1 cellular context compared by ENCODE assay signal in genomic region chr12:21527451-21528180, GRCh38.
TF ChIP-seq lines count a peak whose summit lies in the region.

No MANE protein-coding gene starts in this region.

TF ChIP-seq in HepG2, 621 proteins besides CTCF, POLR2A, EP300 and RAD21 (continues in another document):
- TF ChIP-seq IRF9 (CRISPR knock-in tag; IDR thresholded peaks at IDR 0.05; ENCODE audit: borderline replicate concordance) = no peak
- no peak for TF ChIP-seq TERF1 (CRISPR knock-in tag; IDR thresholded peaks at IDR 0.05)
- TF ChIP-seq SATB2 (CRISPR knock-in tag; IDR thresholded peaks at IDR 0.05) = no peak
- TF ChIP-seq ZNF800 (CRISPR knock-in tag; IDR thresholded peaks at IDR 0.05) = peak; percentile 100
- 0 out of 2 replicates have a peak, but pooled peaks have one; percentile 17 for TF ChIP-seq YEATS4 (CRISPR knock-in tag; IDR thresholded peaks at IDR 0.05; ENCODE audit: borderline replicate concordance)
- TF ChIP-seq PHF8 (CRISPR knock-in tag; IDR thresholded peaks at IDR 0.05) = 0 out of 2 replicates have a peak, but pooled peaks have one; percentile 21
- TF ChIP-seq CCAR2 (optimal IDR thresholded peaks at IDR 0.05; ENCODE audit: low read depth, low read length) = no peak
- TF ChIP-seq NFKB2 (CRISPR knock-in tag; IDR thresholded peaks at IDR 0.05; ENCODE audit: borderline replicate concordance) = peak; percentile 53; the same call in 1 of the 2 replicates
- peak; percentile 45; the same call in 1 of the 2 replicates for TF ChIP-seq ZNF225 (CRISPR knock-in tag; IDR thresholded peaks at IDR 0.05)
- no peak for TF ChIP-seq BATF2 (CRISPR knock-in tag; IDR thresholded peaks at IDR 0.05)
- TF ChIP-seq ZNF138 (CRISPR knock-in tag; IDR thresholded peaks at IDR 0.05; ENCODE audit: low read depth) = no peak
- TF ChIP-seq MIER2 (CRISPR knock-in tag; IDR thresholded peaks at IDR 0.05) = no peak
- 0 out of 2 replicates have a peak, but pooled peaks have one; percentile 24 for TF ChIP-seq MTA1 (CRISPR knock-in tag; IDR thresholded peaks at IDR 0.05; ENCODE audit: borderline replicate concordance)
- 0 out of 2 replicates have a peak, but pooled peaks have one; percentile 21 for TF ChIP-seq HIC2 (CRISPR knock-in tag; IDR thresholded peaks at IDR 0.05; ENCODE audit: low read depth)
- peak; percentile 80 for TF ChIP-seq MYPOP (CRISPR knock-in tag; IDR thresholded peaks at IDR 0.05)
- TF ChIP-seq GTF2F1 (IDR thresholded peaks at IDR 0.05; ENCODE audit: low read length) = no peak
- 0 out of 2 replicates have a peak, but pooled peaks have one; percentile 43 for TF ChIP-seq HNRNPL (IDR thresholded peaks at IDR 0.05; ENCODE audit: low read depth, low read length)
- TF ChIP-seq ZNF512B (CRISPR knock-in tag; IDR thresholded peaks at IDR 0.05; ENCODE audit: borderline replicate concordance) = peak; percentile 62; the same call in 1 of the 2 replicates
- no peak for TF ChIP-seq LCORL (IDR thresholded peaks at IDR 0.05)
- no peak for TF ChIP-seq LCORL (CRISPR knock-in tag; IDR thresholded peaks at IDR 0.05)
- no peak for TF ChIP-seq TAF15 (IDR thresholded peaks at IDR 0.05; ENCODE audit: low read depth, low read length, poor library complexity, severe bottlenecking)
- peak; percentile 66; the same call in 1 of the 2 replicates for TF ChIP-seq GABPB1 (CRISPR knock-in tag; IDR thresholded peaks at IDR 0.05)
- TF ChIP-seq GZF1 (CRISPR knock-in tag; IDR thresholded peaks at IDR 0.05) = no peak
- TF ChIP-seq ZNF770 (CRISPR knock-in tag; IDR thresholded peaks at IDR 0.05) = no peak
- peak; percentile 35 for TF ChIP-seq YY1 (IDR thresholded peaks at IDR 0.05; ENCODE audit: insufficient read depth, insufficient replicate concordance, low read depth, low read length)
- no peak for TF ChIP-seq TBX3 (IDR thresholded peaks at IDR 0.05; ENCODE audit: borderline replicate concordance)
- no peak for TF ChIP-seq SRSF1 (optimal IDR thresholded peaks at IDR 0.05; ENCODE audit: low read depth, low read length)
- 0 out of 2 replicates have a peak, but pooled peaks have one; percentile 26 for TF ChIP-seq ZNF777 (CRISPR knock-in tag; IDR thresholded peaks at IDR 0.05)
- TF ChIP-seq POLR2AphosphoS5 (IDR thresholded peaks at IDR 0.05; ENCODE audit: low read depth, low read length) = no peak
- TF ChIP-seq ARHGAP35 (CRISPR knock-in tag; IDR thresholded peaks at IDR 0.05; ENCODE audit: borderline replicate concordance) = no peak
- no peak for TF ChIP-seq NR0B2 (CRISPR knock-in tag; IDR thresholded peaks at IDR 0.05)
- TF ChIP-seq KDM5B (CRISPR knock-in tag; IDR thresholded peaks at IDR 0.05; ENCODE audit: borderline replicate concordance) = peak; percentile 18; the same call in 1 of the 2 replicates
- no peak for TF ChIP-seq RBFOX2 (IDR thresholded peaks at IDR 0.05; ENCODE audit: low read depth, low read length)
- TF ChIP-seq ZBTB1 (CRISPR knock-in tag; IDR thresholded peaks at IDR 0.05; ENCODE audit: borderline replicate concordance) = no peak
- TF ChIP-seq TFE3 (CRISPR knock-in tag; IDR thresholded peaks at IDR 0.05) = no peak
- no peak for TF ChIP-seq RAD51 (IDR thresholded peaks at IDR 0.05; ENCODE audit: borderline replicate concordance)
- 0 out of 2 replicates have a peak, but pooled peaks have one; percentile 50 for TF ChIP-seq MXD3 (CRISPR knock-in tag; IDR thresholded peaks at IDR 0.05)
- no peak for TF ChIP-seq SPEN (CRISPR knock-in tag; IDR thresholded peaks at IDR 0.05; ENCODE audit: low read depth)
- peak; percentile 92 for TF ChIP-seq HNRNPLL (IDR thresholded peaks at IDR 0.05; ENCODE audit: low read depth, low read length, poor library complexity, severe bottlenecking)
- TF ChIP-seq SNAPC5 (CRISPR knock-in tag; IDR thresholded peaks at IDR 0.05; ENCODE audit: borderline replicate concordance) = no peak
- TF ChIP-seq UBTF (CRISPR knock-in tag; IDR thresholded peaks at IDR 0.05) = peak; percentile 82
- TF ChIP-seq SRY (CRISPR knock-in tag; IDR thresholded peaks at IDR 0.05) = no peak; the same call in 1 of the 2 replicates
- no peak for TF ChIP-seq HDAC1 (CRISPR knock-in tag; IDR thresholded peaks at IDR 0.05)
- TF ChIP-seq SALL2 (CRISPR knock-in tag; IDR thresholded peaks at IDR 0.05) = no peak
- TF ChIP-seq ZNF790 (CRISPR knock-in tag; IDR thresholded peaks at IDR 0.05; ENCODE audit: borderline replicate concordance) = no peak
